In the genomic region with DNA sequence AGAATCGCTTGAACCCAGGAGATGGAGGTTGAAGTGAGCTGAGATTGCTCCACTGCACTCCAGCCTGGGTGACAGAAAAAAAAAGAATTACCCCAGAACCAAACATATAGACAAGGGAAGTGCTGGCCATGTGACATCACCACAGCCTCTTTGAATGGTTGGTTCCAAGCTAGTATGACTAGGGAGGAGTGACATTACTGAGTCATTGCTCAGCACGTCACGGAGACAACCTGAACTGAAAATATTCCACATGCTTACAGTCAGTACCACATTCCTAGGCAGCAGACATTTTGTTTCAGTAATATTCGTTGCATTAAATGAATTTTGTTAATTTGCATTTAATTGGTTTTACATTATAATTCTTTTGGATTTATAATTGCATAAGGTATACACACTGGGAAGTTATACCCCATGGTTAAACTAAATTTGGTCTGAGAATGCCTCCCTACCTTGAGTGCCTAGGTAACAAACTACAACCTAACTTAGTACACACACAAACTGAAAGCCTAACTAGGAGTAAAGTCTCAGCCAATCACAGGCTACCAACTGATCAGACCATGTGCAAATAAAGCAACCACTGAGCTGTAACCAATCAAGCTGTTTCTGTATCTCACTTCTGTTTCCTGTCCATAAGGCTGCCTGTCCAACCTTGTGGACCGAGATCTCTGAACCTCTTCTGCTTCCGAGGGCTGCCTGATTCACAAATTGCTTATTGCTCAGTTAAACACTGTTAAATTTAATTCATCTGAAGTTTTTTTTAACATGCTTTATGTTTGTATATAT, we compare ENCODE assay signal across 10 cellular contexts.
A peak's percentile ranks its signal among the peaks of the same experiment; 100 is the strongest.
DNase-seq lines count a peak whose midpoint lies in the region; ATAC-seq and TF ChIP-seq lines count a peak whose summit lies in the region.
"Had no signal": no experiment of that assay in that cellular context is flagged by ENCODE, and none has a peak within 500 bp of the region (broad histone marks: within the 10 kb centered on the region; RNA-seq: fewer than 3 reads in every experiment).

No MANE protein-coding gene starts in this region.

- in situ Hi-C loops in brain microvascular endothelial cell (cut with HindIII; ENCODE audit: low pct_ligation_motif_present, low sequenced_read_pairs), result no loop called here

- peak; percentile 91 for ATAC-seq in GM19467 (IDR thresholded peaks at IDR 0.05; ENCODE audit: unreplicated experiment)
- ATAC-seq in HG03342 (IDR thresholded peaks at IDR 0.05; ENCODE audit: unreplicated experiment), result peak; percentile 91
- ATAC-seq in HG02840 (IDR thresholded peaks at IDR 0.05; ENCODE audit: low FRiP score, unreplicated experiment), result no peak
- no peak for ATAC-seq in body of pancreas

- peaks cover 32% of the 10 kb centered on the region for H3K4me1 ChIP-seq in body of pancreas

- TF ChIP-seq POLR2A in body of pancreas (IDR thresholded peaks at IDR 0.05), result no peak

- H3K36me3 Mint-ChIP-seq in mesothelial cell of epicardium, result no peaks in the 10 kb centered on the region

- H3K9me3 ChIP-seq in body of pancreas, result no peaks in the 10 kb centered on the region

- TF ChIP-seq CTCF in brain microvascular endothelial cell (IDR thresholded peaks at IDR 0.05; ENCODE audit: low read depth, low read length, missing control alignments) (no peak), mesothelial cell of epicardium (IDR thresholded peaks at IDR 0.05; ENCODE audit: unreplicated experiment) (no peak), body of pancreas (IDR thresholded peaks at IDR 0.05) (no peak)

- H3K4me3 Mint-ChIP-seq in mesothelial cell of epicardium, result no peak overlapping the region

- no peak overlapping the region for H3K4me3 ChIP-seq in brain microvascular endothelial cell (ENCODE audit: low read depth, low read length)
- H3K4me3 ChIP-seq in body of pancreas, result no peak overlapping the region

- H3K9me3 Mint-ChIP-seq in mesothelial cell of epicardium, result peaks cover under 1% of the 10 kb centered on the region

- H3K27ac ChIP-seq in brain microvascular endothelial cell (peak overlapping the region; percentile 84), body of pancreas (no peak overlapping the region)

- H3K4me1 Mint-ChIP-seq in mesothelial cell of epicardium, result peaks cover 41% of the 10 kb centered on the region

- WGBS in body of pancreas, 2 donors, result 74 to 85% methylated on average over 6 of the region's 6 CpGs

- H3K27ac Mint-ChIP-seq in mesothelial cell of epicardium, result no peak overlapping the region

- intact Hi-C loops in body of pancreas (cut with DNase I), result no loop called here

- DNase-seq in CD1c-positive myeloid dendritic cell (ENCODE audit: extremely low spot score) (peak; percentile 58), brain microvascular endothelial cell (peak; percentile 76), mesothelial cell of epicardium (ENCODE audit: low spot score in 2 of 2, unreplicated experiment in 2 of 2) (no peak), body of pancreas (no peak), SHP77 (lab: John Stamatoyannopoulos, UW) (no peak)
- DNase-seq: activated CD8-positive, alpha-beta memory T cell treated with anti-CD3 and anti-CD28 coated beads, Interleukin-2, amount 50 U/mL, for 48 hours; NCI-H1436 treated with DMSO at 0.1 percent for 48 hours had no signal

- H3K36me3 ChIP-seq in brain microvascular endothelial cell (replicated peaks), result no peaks in the 10 kb centered on the region
- H3K36me3 ChIP-seq in body of pancreas (replicated peaks in 1 of 2; ENCODE audit: insufficient read depth in 1 of 2, low read depth in 2 of 2), result no peaks in the 10 kb centered on the region

- H3K27me3 ChIP-seq in brain microvascular endothelial cell (replicated peaks) (no peaks in the 10 kb centered on the region), body of pancreas (no peaks in the 10 kb centered on the region)

- no peaks in the 10 kb centered on the region for H3K27me3 Mint-ChIP-seq in mesothelial cell of epicardium (ENCODE audit: low read depth)

Comparison
In these comparisons a context has a peak if more than half of its experiments do, and no peak if none do; other contexts are left out.
1. DNase-seq: peak in CD1c-positive myeloid dendritic cell (single experiment) and brain microvascular endothelial cell (single experiment); none in mesothelial cell of epicardium (0 of 2), body of pancreas (0 of 4) and SHP77 (0 of 2).
2. ATAC-seq: peak in GM19467 (single experiment) and HG03342 (single experiment); none in HG02840 (single experiment) and body of pancreas (single experiment).